29 cellular contexts compared by ENCODE assay signal in the genomic region with DNA sequence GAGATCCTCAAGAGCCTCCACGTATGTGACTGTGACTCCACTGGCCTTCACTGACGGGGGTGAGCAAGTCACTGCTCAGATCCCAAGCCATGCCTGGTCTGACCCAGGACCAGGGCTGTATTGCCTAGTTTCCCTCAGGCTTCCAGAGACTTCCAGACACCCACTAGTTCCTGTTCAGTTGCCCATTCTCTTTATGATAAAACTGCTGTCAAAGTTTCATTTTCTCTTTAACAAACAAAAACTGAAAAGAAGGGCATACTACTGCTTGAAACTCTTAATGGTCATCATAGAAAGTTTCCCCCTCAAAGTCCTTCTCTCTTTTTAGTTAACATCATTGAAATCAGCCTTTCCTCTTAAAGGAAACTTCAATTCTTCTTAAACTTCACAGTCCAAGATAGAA.
"Had no signal": no experiment of that assay in that cellular context is flagged by ENCODE, and none has a peak within 500 bp of the region (broad histone marks: within the 10 kb centered on the region; RNA-seq: fewer than 3 reads in every experiment).

No MANE protein-coding gene starts in this region.

- H3K4me3 Mint-ChIP-seq: natural killer cell; nephron; neural progenitor cell; stimulated activated naive B cell treated with anti-CD40 and anti-IgM and Interleukin-4, amounts not matched to agents 10 μg/mL and 1 μg/mL and 100 μg/mL, for 72 hours; stimulated activated naive CD8-positive, alpha-beta T cell treated with anti-CD3 and anti-CD28 coated beads, Interleukin-15, Interleukin-2, amounts not matched to agents 100 ng/mL and 50 ng/mL, for 24 hours had no signal

- H3K4me1 Mint-ChIP-seq: natural killer cell; nephron; neural progenitor cell; stimulated activated naive B cell treated with anti-CD40 and anti-IgM and Interleukin-4, amounts not matched to agents 10 μg/mL and 1 μg/mL and 100 μg/mL, for 72 hours had no signal

- H3K9ac ChIP-seq: neural progenitor cell, parathyroid adenoma had no signal

- H3K27me3 Mint-ChIP-seq: progenitor cell of endocrine pancreas; stimulated activated naive B cell treated with anti-CD40 and anti-IgM and Interleukin-4, amounts not matched to agents 10 μg/mL and 1 μg/mL and 100 μg/mL, for 72 hours; stimulated activated naive CD8-positive, alpha-beta T cell treated with anti-CD3 and anti-CD28 coated beads, Interleukin-15, Interleukin-2, amounts not matched to agents 100 ng/mL and 50 ng/mL, for 24 hours had no signal

- H3K36me3 Mint-ChIP-seq: neural progenitor cell had no signal

- H3K36me3 ChIP-seq: neural progenitor cell, ovary, spleen, stomach, thoracic aorta, thyroid gland, tibial nerve, upper lobe of left lung, vagina had no signal

- H3K4me2 ChIP-seq: neural progenitor cell, smooth muscle cell had no signal

- H3K4me3 ChIP-seq: neural progenitor cell, ovary, psoas muscle, skin epidermis, smooth muscle cell, spleen, stomach, thoracic aorta, thyroid gland, tibial nerve, upper lobe of left lung, vagina had no signal

- DNase-seq: natural killer cell; occipital lobe; ovary; posterior cingulate gyrus; psoas muscle; right cardiac atrium; spleen; stimulated activated CD4-positive, alpha-beta T cell treated with anti-CD3 and anti-CD28 coated beads, Interleukin-12 subunit alpha, Interleukin-12 subunit beta, amount 100 ng/mL, for 4 hours; stimulated activated CD4-positive, alpha-beta T cell treated with anti-CD3 and anti-CD28 coated beads, Interleukin-1b, Interleukin-23, amount 100 ng/mL, for 48 hours; stimulated activated CD4-positive, alpha-beta T cell treated with anti-CD3 and anti-CD28 coated beads, Interleukin-4, amount 100 ng/mL, for 1 hour; stimulated activated CD4-positive, alpha-beta T cell treated with anti-CD3 and anti-CD28 coated beads, Interleukin-4, amount 100 ng/mL, for 4 hours; stimulated activated CD8-positive, alpha-beta memory T cell treated with anti-CD3 and anti-CD28 coated beads, Interleukin-4, amount 100 ng/mL, for 48 hours; stimulated activated naive B cell treated with anti-CD40 and anti-IgM and Interleukin-4, amounts not matched to agents 10 μg/mL and 1 μg/mL and 100 μg/mL, for 72 hours; stimulated activated naive CD4-positive, alpha-beta T cell treated with Interleukin-2 at 50 U/mL for 16 hours; stomach; thyroid gland; trophoblast cell; upper lobe of left lung had no signal

- H3K27me3 ChIP-seq: neural progenitor cell, ovary, spleen, stomach, thyroid gland, tibial nerve, upper lobe of left lung, vagina had no signal

- H2AFZ ChIP-seq: neural progenitor cell, parathyroid adenoma had no signal

- H3K27ac ChIP-seq: neural progenitor cell, ovary, parathyroid adenoma, psoas muscle, skin epidermis, spleen, stomach, thoracic aorta, thyroid gland, tibial nerve, upper lobe of left lung, vagina had no signal

- ATAC-seq: natural killer cell; psoas muscle; right cardiac atrium; sciatic nerve; stimulated activated naive B cell treated with anti-CD40 and anti-IgM and Interleukin-4, amounts not matched to agents 10 μg/mL and 1 μg/mL and 100 μg/mL, for 72 hours had no signal

- H3K79me2 ChIP-seq: parathyroid adenoma had no signal

- H3K27ac Mint-ChIP-seq: natural killer cell; nephron; neural progenitor cell; progenitor cell of endocrine pancreas; stimulated activated naive B cell treated with anti-CD40 and anti-IgM and Interleukin-4, amounts not matched to agents 10 μg/mL and 1 μg/mL and 100 μg/mL, for 72 hours; stimulated activated naive CD8-positive, alpha-beta T cell treated with anti-CD3 and anti-CD28 coated beads, Interleukin-15, Interleukin-2, amounts not matched to agents 100 ng/mL and 50 ng/mL, for 24 hours had no signal

- H3K4me1 ChIP-seq: neural progenitor cell, parathyroid adenoma, psoas muscle, spleen, stomach, thyroid gland, tibial nerve, upper lobe of left lung, vagina had no signal

- H3K9me3 ChIP-seq: ovary, thyroid gland had no signal
